In genomic region chr10:35639651-35640311, GRCh38 we compare ENCODE assay signal across 8 cellular contexts. TPM values are rescaled to one million over a fixed set of nuclear protein-coding genes. Genes with fewer than 3 reads are reported as not detected.
DNase-seq lines count a peak whose midpoint lies in the region; ATAC-seq, FAIRE-seq and TF ChIP-seq lines count a peak whose summit lies in the region.

No MANE protein-coding gene starts in this region.

- 55% methylated on average over 32 of the region's 64 CpGs for WGBS in A549 (ENCODE audit: missing lambda C conversion rate)

- ATAC-seq in A549: no peak
- ATAC-seq in GM21526 (IDR thresholded peaks at IDR 0.05; ENCODE audit: low FRiP score, unreplicated experiment): no peak

- H3K4me2 ChIP-seq in A549: peak overlapping the region; percentile 99

- H3K27me3 ChIP-seq in colonic mucosa: no peaks in the 10 kb centered on the region

- TF ChIP-seq CTCF in A549 (IDR thresholded peaks at IDR 0.05): no peak
- no peak for TF ChIP-seq CTCF in HFFc6 (IDR thresholded peaks at IDR 0.05)
- TF ChIP-seq CTCF in colonic mucosa (IDR thresholded peaks at IDR 0.05): no peak
- TF ChIP-seq CTCF in GM13976 (IDR thresholded peaks at IDR 0.05; ENCODE audit: borderline replicate concordance, control extremely low read depth, extremely low read depth, insufficient read depth, missing control alignments): no peak

- in situ Hi-C loops in GM13976 (cut with MboI; ENCODE audit: low sequenced_read_pairs, unreplicated experiment): loop anchor here (5.0 kb wide), 1 partner anchor 1233 kb away; no protein-coding TSS in a partner anchor

- peak overlapping the region; percentile 53 for H3K4me3 Mint-ChIP-seq in HFFc6

- H3K27me3 Mint-ChIP-seq in HFFc6 (ENCODE audit: insufficient read depth): peaks cover 27% of the 10 kb centered on the region

- CTCF ChIA-PET in A549 (lab: Yijun Ruan, JAX): interaction anchor here (0.5 to 10.4 kb wide), 9 partner anchors 16 to 1240 kb away, joined by 3 to 105 read pairs (median 4); no protein-coding TSS in a partner anchor

- intact Hi-C loops in colonic mucosa (cut with DNase I): loop anchor here (5.0 to 10.0 kb wide), 3 partner anchors 278 to 1245 kb away; no protein-coding TSS in a partner anchor

- TF ChIP-seq RAD21 in A549 (conservative IDR thresholded peaks at IDR 0.05 in 1 of 2, IDR thresholded peaks at IDR 0.05 in 1 of 2): no peak

- H3K9me3 Mint-ChIP-seq in HFFc6: no peaks in the 10 kb centered on the region

- TF ChIP-seq POLR2A in A549 (IDR thresholded peaks at IDR 0.05; ENCODE audit: low read length): no peak

- no peak overlapping the region for H3K27ac Mint-ChIP-seq in HFFc6

- no peaks in the 10 kb centered on the region for H3K36me3 ChIP-seq in colonic mucosa

- no peak for TF ChIP-seq EP300 in A549 (IDR thresholded peaks at IDR 0.05)

- no peaks in the 10 kb centered on the region for H3K36me3 Mint-ChIP-seq in HFFc6 (ENCODE audit: low read depth)

- H3K4me3 ChIP-seq in A549 (peak overlapping the region; percentile 70), colonic mucosa (peak overlapping the region; percentile 43)

- DNase-seq in A549 (ENCODE audit: low read depth in 1 of 2, low spot score in 1 of 2) (peak in 1 of 2 experiments; percentile 51), HFFc6 (no peak), colonic mucosa (peak; percentile 28), mucosa of gallbladder (ENCODE audit: low spot score) (peak; percentile 18), DMS79 (lab: John Stamatoyannopoulos, UW) (no peak), NCI-H510A treated with DMSO at 0.1 percent for 48 hours (lab: John Stamatoyannopoulos, UW) (no peak), GM13976 (ENCODE audit: low spot score) (no peak)

- H3K4me1 ChIP-seq in A549 (peaks cover 35% of the 10 kb centered on the region), colonic mucosa (peaks cover 8% of the 10 kb centered on the region)

- POLR2A ChIA-PET in A549 (lab: Yijun Ruan, JAX): interaction anchor here (1.3 to 1.5 kb wide), 2 partner anchors 1086 to 1140 kb away, joined by 4 read pairs; no protein-coding TSS in a partner anchor

- no peak for FAIRE-seq in A549 (lab: Jason Lieb, UNC)

- peaks cover 27% of the 10 kb centered on the region for H3K4me1 Mint-ChIP-seq in HFFc6 (ENCODE audit: low read depth)

- H3K27ac ChIP-seq in A549 (peak overlapping the region in 1 of 2 experiments; percentile 55; a peak in 2 of 6 replicates), colonic mucosa (no peak overlapping the region)

- no peaks in the 10 kb centered on the region for H3K9me3 ChIP-seq in A549
- H3K9me3 ChIP-seq in colonic mucosa: no peaks in the 10 kb centered on the region

- no peak overlapping the region for H3K9ac ChIP-seq in colonic mucosa (ENCODE audit: low read depth in 2 of 2, low read length in 2 of 2)

TF ChIP-seq in A549, 52 proteins besides CTCF, POLR2A, EP300 and RAD21:
- no peak for TF ChIP-seq FOXS1 (CRISPR knock-in tag; IDR thresholded peaks at IDR 0.05)
- TF ChIP-seq MAX (IDR thresholded peaks at IDR 0.05): peak; percentile 23; the same call in 1 of the 2 replicates

RNA-seq across cellular contexts. Expression of gene FZD8, which starts 2.3 kb away (rescaled TPM):
- polyA plus RNA-seq in A549 (2011; rRNA removed) (4.4 and 4.9 TPM in 2 replicates), A549 (2017; fragmentation: RNase III; extraction: RNeasy Plus Mini Kit Qiagen cat#74134 plus additional on column Dnase treatment) (9.3 to 13.4 TPM (median 13.1 TPM) in 3 replicates)
- 10.2 and 18.1 TPM in 2 replicates for polyA plus RNA-seq in A549 (2012; cell fraction: cytosol; rRNA removed)
- polyA plus RNA-seq in A549 (2012; cell fraction: nucleus; rRNA removed): 22.2 and 33.0 TPM in 2 replicates
- polyA minus RNA-seq in A549 (2011; rRNA and poly(A)+ RNA removed): 10.2 and 10.5 TPM in 2 replicates
- 1 to 10 TPM in 2 of 6 experiments, under 1 TPM in 4; 0.24 to 1.2 (median 0.84) TPM for total RNA-seq in HFFc6 (2021; fragmentation: NEBNext Ultra II Directional; extraction: Animal tissue kit (Norgen Biotek cat#: 25700))
- total RNA-seq in colonic mucosa (10 to 100 TPM; 11.0 to 11.7 TPM), mucosa of gallbladder (9.4 TPM)

RNA-seq across cellular contexts. Expression of gene GJD4, which starts 34.6 kb away (rescaled TPM):
- not detected in 2 replicates for polyA plus RNA-seq in A549 (2011; rRNA removed)
- polyA plus RNA-seq in A549 (2012; cell fraction: cytosol; rRNA removed): 0.03 TPM in 1 of 2 replicates, not detected in the other
- polyA plus RNA-seq in A549 (2012; cell fraction: nucleus; rRNA removed): 0.07 TPM in 2 replicates
- 0.05 TPM in 1 of 3 replicates, not detected in the others for polyA plus RNA-seq in A549 (2017; fragmentation: RNase III; extraction: RNeasy Plus Mini Kit Qiagen cat#74134 plus additional on column Dnase treatment)
- not detected in 2 replicates for polyA minus RNA-seq in A549 (2011; rRNA and poly(A)+ RNA removed)
- total RNA-seq in HFFc6 (2021; fragmentation: NEBNext Ultra II Directional; extraction: Animal tissue kit (Norgen Biotek cat#: 25700)): not detected
- not detected for total RNA-seq in colonic mucosa
- not detected for total RNA-seq in mucosa of gallbladder

Comparison
In these comparisons a context has a peak if more than half of its experiments do, and no peak if none do; other contexts are left out.
1. DNase-seq: peak in colonic mucosa (single experiment) and mucosa of gallbladder (single experiment); none in HFFc6 (single experiment), DMS79 (single experiment), NCI-H510A treated with DMSO at 0.1 percent for 48 hours (single experiment) and GM13976 (single experiment).